In genomic region chr4:143404555-143404954, GRCh38 we compare ENCODE assay signal across 9 cellular contexts.
DNase-seq lines count a peak whose midpoint lies in the region; ATAC-seq and TF ChIP-seq lines count a peak whose summit lies in the region.
"Had no signal": no experiment of that assay in that cellular context is flagged by ENCODE, and none has a peak within 500 bp of the region (broad histone marks: within the 10 kb centered on the region; RNA-seq: fewer than 3 reads in every experiment).

No MANE protein-coding gene starts in this region.

- H3K27me3 Mint-ChIP-seq in T-cell = peaks cover 4% of the 10 kb centered on the region in 2 donors

- H3K27me3 ChIP-seq in spleen (replicated peaks in 1 of 7) = no peaks in the 10 kb centered on the region

- no peak overlapping the region for H3K4me3 ChIP-seq in spleen

- no peak for TF ChIP-seq POLR2A in spleen (IDR thresholded peaks at IDR 0.05)

- CTCF ChIA-PET in T-cell (lab: Charles Lee) = no interaction called here

- H3K36me3 ChIP-seq in spleen = no peaks in the 10 kb centered on the region

- no peaks in the 10 kb centered on the region for H3K9me3 ChIP-seq in spleen

- no peaks in the 10 kb centered on the region for H3K36me3 Mint-ChIP-seq in T-cell
- H3K36me3 Mint-ChIP-seq: immature natural killer cell had no signal

- DNase-seq in spleen = no peak
- no peak for DNase-seq in T-cell
- DNase-seq in NCI-H1092 (lab: John Stamatoyannopoulos, UW) = no peak
- no peak for DNase-seq in HT-29 (ENCODE audit: low spot score)
- DNase-seq: immature natural killer cell; stimulated activated naive CD8-positive, alpha-beta T cell treated with anti-CD3 and anti-CD28 coated beads, Interleukin-15, Interleukin-2, amounts not matched to agents 100 U/mL and 50 U/mL, for 24 hours had no signal

- H3K9me3 Mint-ChIP-seq in T-cell = no peaks in the 10 kb centered on the region
- H3K9me3 Mint-ChIP-seq: immature natural killer cell had no signal

- ATAC-seq in GM19025 (IDR thresholded peaks at IDR 0.05; ENCODE audit: low read depth, unreplicated experiment) (peak; percentile 81), HG02642 (IDR thresholded peaks at IDR 0.05; ENCODE audit: poor library complexity, unreplicated experiment) (peak; percentile 95), HG03571 (IDR thresholded peaks at IDR 0.05; ENCODE audit: unreplicated experiment) (peak; percentile 95), T-cell (replicated peaks in 1 of 4) (no peak)

- POLR2A ChIA-PET in T-cell (lab: Charles Lee) = no interaction called here

- H3K27ac Mint-ChIP-seq in T-cell = no peak overlapping the region

- TF ChIP-seq CTCF in spleen (IDR thresholded peaks at IDR 0.05 in 8 of 11, conservative IDR thresholded peaks at IDR 0.05 in 3 of 11) = no peak

- H3K4me1 Mint-ChIP-seq in T-cell = peaks cover 19 to 28% (median 23%) of the 10 kb centered on the region in 3 donors

- intact Hi-C loops in spleen (cut with DNase I; ENCODE audit: low total_unique reads) = no loop called here

- H3K27ac ChIP-seq in spleen = peak overlapping the region in 5 of 8 donors; percentile 28 to 68 (median 65)

- peak overlapping the region in 1 of 3 donors; percentile 24 for H3K4me3 Mint-ChIP-seq in T-cell

- 53 to 74% (median 70%) methylated on average over 3 of the region's 3 CpGs for WGBS in spleen, 5 donors

- peaks cover 21 to 67% (median 53%) of the 10 kb centered on the region in 6 donors for H3K4me1 ChIP-seq in spleen

Comparison
In these comparisons a context has a peak if more than half of its experiments do, and no peak if none do; other contexts are left out.
1. ATAC-seq: peak in GM19025 (single experiment), HG02642 (single experiment) and HG03571 (single experiment); none in T-cell (0 of 4).